In genomic region chrX:3697701-3698279, GRCh38 we compare ENCODE assay signal across 8 cellular contexts. TPM values are rescaled to one million over a fixed set of nuclear protein-coding genes. Genes with fewer than 3 reads are reported as not detected.
DNase-seq lines count a peak whose midpoint lies in the region; ATAC-seq and TF ChIP-seq lines count a peak whose summit lies in the region.

No MANE protein-coding gene starts in this region.

- no peaks in the 10 kb centered on the region for H3K9me1 ChIP-seq in IMR-90 (ENCODE audit: insufficient read depth, low read length)

- H2AFZ ChIP-seq in IMR-90 (replicated peaks; ENCODE audit: low read length, poor library complexity): no peak overlapping the region

- no peak overlapping the region for H3K4me3 ChIP-seq in IMR-90 (ENCODE audit: insufficient read depth, low read depth, low read length)
- no peak overlapping the region for H3K4me3 ChIP-seq in BE2C (ENCODE audit: low read depth, low read length)
- H3K4me3 ChIP-seq in effector memory CD4-positive, alpha-beta T cell (ENCODE audit: insufficient read depth, low read depth, low read length, poor library complexity, severe bottlenecking): no peak overlapping the region

- intact Hi-C loops in IMR-90 (cut with micrococcal nuclease) (no loop called here), MCF 10A (cut with micrococcal nuclease) (no loop called here)

- no peaks in the 10 kb centered on the region for H3K36me3 ChIP-seq in IMR-90 (ENCODE audit: control insufficient read depth, insufficient read depth, low read length)
- H3K36me3 ChIP-seq in BE2C: no peaks in the 10 kb centered on the region
- H3K36me3 ChIP-seq in effector memory CD4-positive, alpha-beta T cell (ENCODE audit: control insufficient read depth, insufficient read depth, low read length): no peaks in the 10 kb centered on the region

- no peak overlapping the region for H2BK15ac ChIP-seq in IMR-90 (ENCODE audit: low read depth, low read length)

- H3K9ac ChIP-seq in IMR-90 (ENCODE audit: low read depth, low read length): no peak overlapping the region

- ATAC-seq in IMR-90 (ENCODE audit: low read depth): no peak
- no peak for ATAC-seq in GM19328 (IDR thresholded peaks at IDR 0.05; ENCODE audit: unreplicated experiment)

- no peak overlapping the region for H2BK120ac ChIP-seq in IMR-90 (ENCODE audit: low read depth, low read length)

- H3K27ac ChIP-seq in IMR-90 (ENCODE audit: insufficient read depth, low read length): no peak overlapping the region
- H3K27ac ChIP-seq in effector memory CD4-positive, alpha-beta T cell (ENCODE audit: insufficient read depth, low read length, poor library complexity, severe bottlenecking): no peak overlapping the region

- H3K27me3 Mint-ChIP-seq in MCF 10A (ENCODE audit: insufficient read depth, unreplicated experiment): no peaks in the 10 kb centered on the region

- no peaks in the 10 kb centered on the region for H4K20me1 ChIP-seq in IMR-90 (ENCODE audit: insufficient read depth, low read length)

- H3K9me3 Mint-ChIP-seq in MCF 10A (ENCODE audit: unreplicated experiment): no peaks in the 10 kb centered on the region

- H4K5ac ChIP-seq in IMR-90 (ENCODE audit: low read depth, low read length): no peak overlapping the region

- TF ChIP-seq POLR2A in IMR-90 (IDR thresholded peaks at IDR 0.05; ENCODE audit: low read depth, low read length): no peak

- H2BK20ac ChIP-seq in IMR-90 (ENCODE audit: low read depth, low read length): no peak overlapping the region

- POLR2A ChIA-PET in IMR-90 (lab: Charles Lee; ENCODE audit: unreplicated experiment) (no interaction called here), MCF 10A (lab: Yijun Ruan, JAX) (no interaction called here)

- H4K8ac ChIP-seq in IMR-90 (ENCODE audit: low read depth in 2 of 2, low read length in 2 of 2): no peak overlapping the region

- H4K91ac ChIP-seq in IMR-90 (ENCODE audit: insufficient read depth, low read depth, low read length): no peak overlapping the region

- no peak overlapping the region for H3K56ac ChIP-seq in IMR-90 (ENCODE audit: extremely low read depth, insufficient read depth, low read length)

- no peak overlapping the region for H3K4ac ChIP-seq in IMR-90 (ENCODE audit: low read depth, low read length)

- no peak overlapping the region for H2AK9ac ChIP-seq in IMR-90 (replicated peaks; ENCODE audit: low read depth, low read length, poor library complexity)

- no peak overlapping the region for H3K23ac ChIP-seq in IMR-90 (ENCODE audit: low read depth, low read length)

- dilution Hi-C loops in IMR-90 (cut with HindIII; ENCODE audit: low sequenced_read_pairs, unreplicated experiment): no loop called here

- no peak for TF ChIP-seq RAD21 in IMR-90 (IDR thresholded peaks at IDR 0.05; ENCODE audit: low read length)

- in situ Hi-C loops in ACHN (cut with HindIII; ENCODE audit: low pct_ligation_motif_present, low pct_unique_long_range_greater_than_20kb, low sequenced_read_pairs) (no loop called here), IMR-90 (cut with MboI; ENCODE audit: low sequenced_read_pairs) (no loop called here)

- peaks cover 0 to 11% of the 10 kb centered on the region in 2 experiments; a peak in 2 of 4 replicates for H3K79me1 ChIP-seq in IMR-90 (ENCODE audit: low read depth in 1 of 2, low read length in 2 of 2)

- no peak overlapping the region for H3K14ac ChIP-seq in IMR-90 (replicated peaks; ENCODE audit: low read depth, low read length)

- H3K9me3 ChIP-seq in IMR-90 (ENCODE audit: control insufficient read depth, insufficient read depth, low read length) (no peaks in the 10 kb centered on the region), BE2C (no peaks in the 10 kb centered on the region)
- no peaks in the 10 kb centered on the region for H3K9me3 ChIP-seq in effector memory CD4-positive, alpha-beta T cell (ENCODE audit: control insufficient read depth, low read length)

- H3K4me3 Mint-ChIP-seq in MCF 10A (ENCODE audit: unreplicated experiment): peak overlapping the region; percentile 58

- no peak for TF ChIP-seq CTCF in IMR-90 (conservative IDR thresholded peaks at IDR 0.05; ENCODE audit: low read depth, low read length)
- TF ChIP-seq CTCF in MCF 10A (IDR thresholded peaks at IDR 0.05; ENCODE audit: unreplicated experiment): no peak
- TF ChIP-seq CTCF in BE2C (IDR thresholded peaks at IDR 0.05; ENCODE audit: low read depth, low read length): no peak

- no peaks in the 10 kb centered on the region for H3K27me3 ChIP-seq in IMR-90 (ENCODE audit: control insufficient read depth, insufficient read depth, low read length)
- H3K27me3 ChIP-seq in BE2C: no peaks in the 10 kb centered on the region
- H3K27me3 ChIP-seq in effector memory CD4-positive, alpha-beta T cell (replicated peaks; ENCODE audit: control insufficient read depth, insufficient read depth, low read length, poor library complexity, severe bottlenecking): no peaks in the 10 kb centered on the region

- no peak overlapping the region for H3K27ac Mint-ChIP-seq in MCF 10A (ENCODE audit: low read depth, unreplicated experiment)

- WGBS in IMR-90 (ENCODE audit: extremely low coverage in 2 of 2, insufficient read length in 1 of 2), 2 experiments: 50% methylated on average over 1 of the region's 16 CpGs; no CpG with 5 or more reads in 1 of the 2 experiments

- H2BK5ac ChIP-seq in IMR-90 (ENCODE audit: low read depth, low read length, poor library complexity, severe bottlenecking): no peak overlapping the region

- DNase-seq in ACHN (peak; percentile 58), IMR-90 (peak; percentile 42), MCF 10A (ENCODE audit: unreplicated experiment) (peak; percentile 89), medulla oblongata (ENCODE audit: extremely low spot score) (peak; percentile 70), OCI-M2 (lab: John Stamatoyannopoulos, UW; ENCODE audit: unreplicated experiment) (no peak), BE2C (no peak)
- DNase-seq in effector memory CD4-positive, alpha-beta T cell: no peak

- H3K4me1 ChIP-seq in IMR-90 (ENCODE audit: control insufficient read depth, insufficient read depth, low read length) (peaks cover 3% of the 10 kb centered on the region; the same call in 1 of the 2 replicates), BE2C (no peaks in the 10 kb centered on the region)
- H3K4me1 ChIP-seq in effector memory CD4-positive, alpha-beta T cell (ENCODE audit: control insufficient read depth, insufficient read depth, low read length, poor library complexity, severe bottlenecking): peaks cover 6% of the 10 kb centered on the region

- H3K36me3 Mint-ChIP-seq in MCF 10A (ENCODE audit: insufficient read depth, unreplicated experiment): peaks cover 10% of the 10 kb centered on the region

- CTCF ChIA-PET in IMR-90 (lab: Yijun Ruan, JAX) (no interaction called here), MCF 10A (lab: Yijun Ruan, JAX) (interaction anchor here (1.2 to 1.6 kb wide), 2 partner anchors 46 to 63 kb away, joined by 4 read pairs; no protein-coding TSS in a partner anchor)

- H2AK5ac ChIP-seq in IMR-90 (ENCODE audit: low read depth, low read length): no peak overlapping the region

- H3K18ac ChIP-seq in IMR-90 (ENCODE audit: low read depth, low read length): no peak overlapping the region

- H3K4me1 Mint-ChIP-seq in MCF 10A (ENCODE audit: insufficient read depth, unreplicated experiment): peaks cover 30% of the 10 kb centered on the region

- BruUV-seq in IMR-90 (replicated peaks; lab: Mats Ljungman, UMichigan) (no TSS peak), MCF 10A (replicated peaks; lab: Mats Ljungman, UMichigan) (no TSS peak)

- H3K4me2 ChIP-seq in IMR-90 (ENCODE audit: low read depth, low read length): no peak overlapping the region

TF ChIP-seq in IMR-90, 13 proteins besides CTCF, POLR2A, EP300 and RAD21:
- TF ChIP-seq FOS (IDR thresholded peaks at IDR 0.05; ENCODE audit: low read depth, low read length): no peak
- TF ChIP-seq USF2 (IDR thresholded peaks at IDR 0.05; ENCODE audit: low read depth, low read length): no peak
- no peak for TF ChIP-seq BHLHE40 (IDR thresholded peaks at IDR 0.05; ENCODE audit: low read depth, low read length)
- no peak for TF ChIP-seq CHD1 (IDR thresholded peaks at IDR 0.05; ENCODE audit: low read depth, low read length)
- TF ChIP-seq MAZ (IDR thresholded peaks at IDR 0.05; ENCODE audit: borderline replicate concordance, low read depth, low read length): no peak
- TF ChIP-seq CEBPB (IDR thresholded peaks at IDR 0.05; ENCODE audit: low read depth, low read length): no peak
- no peak for TF ChIP-seq MAFK (IDR thresholded peaks at IDR 0.05; ENCODE audit: low read depth, low read length)
- no peak for TF ChIP-seq RCOR1 (IDR thresholded peaks at IDR 0.05; ENCODE audit: insufficient replicate concordance, low read length)
- TF ChIP-seq RFX5 (IDR thresholded peaks at IDR 0.05; ENCODE audit: low read depth, low read length): no peak
- TF ChIP-seq MXI1 (IDR thresholded peaks at IDR 0.05; ENCODE audit: borderline replicate concordance, low read depth, low read length): no peak

RNA-seq across cellular contexts. Expression of gene PRKX, which starts 15.7 kb away (rescaled TPM):
- total RNA-seq in IMR-90 (2012; rRNA removed) (13.1 and 14.9 TPM in 2 replicates), MCF 10A (2022) (35.3 and 35.6 TPM in 2 replicates)
- polyA plus RNA-seq in IMR-90 (2012; rRNA removed): 5.8 and 7.2 TPM in 2 replicates
- 2.9 and 4.5 TPM in 2 replicates for polyA plus RNA-seq in IMR-90 (2012; cell fraction: cytosol; rRNA removed)
- polyA plus RNA-seq in IMR-90 (2012; cell fraction: nucleus; rRNA removed; ENCODE audit: low replicate concordance): 3.4 and 8.9 TPM in 2 replicates
- polyA plus RNA-seq in BE2C (2012; ENCODE audit: insufficient read depth, insufficient read length, low read depth): 11.8 TPM

Comparison
In these comparisons a context has a peak if more than half of its experiments do, and no peak if none do; other contexts are left out.
1. DNase-seq: peak in ACHN (single experiment), IMR-90 (single experiment), MCF 10A (single experiment) and medulla oblongata (single experiment); none in OCI-M2 (single experiment), BE2C (single experiment) and effector memory CD4-positive, alpha-beta T cell (0 of 3).